ENCODE assay signal across 21 cellular contexts in the genomic region with DNA sequence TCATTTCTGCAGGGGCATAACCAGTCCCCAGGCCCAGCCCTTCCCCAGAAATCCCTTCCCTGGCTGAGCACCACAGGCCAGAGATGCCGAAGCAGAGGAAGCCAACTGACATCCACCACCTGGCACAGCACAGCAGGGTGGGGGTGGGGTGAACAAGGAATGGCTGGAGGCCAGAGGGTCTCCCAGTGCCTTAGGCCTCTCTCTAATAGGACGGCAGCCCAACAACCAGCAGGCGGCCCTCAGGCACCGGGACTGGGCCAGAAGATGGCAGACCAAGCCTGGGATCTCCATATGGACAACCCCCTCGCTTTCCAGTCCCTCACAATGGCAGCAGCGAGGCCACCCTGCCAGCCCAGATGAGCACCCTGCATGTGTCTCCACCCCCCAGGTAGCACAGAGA. TPM values are rescaled to one million over a fixed set of nuclear protein-coding genes. Genes with fewer than 3 reads are reported as not detected.
A peak's percentile ranks its signal among the peaks of the same experiment; 100 is the strongest.
DNase-seq lines count a peak whose midpoint lies in the region; ATAC-seq and TF ChIP-seq lines count a peak whose summit lies in the region.
"Had no signal": no experiment of that assay in that cellular context is flagged by ENCODE, and none has a peak within 500 bp of the region (broad histone marks: within the 10 kb centered on the region; RNA-seq: fewer than 3 reads in every experiment).

No MANE protein-coding gene starts in this region.

- in situ Hi-C loops in G401 (cut with HindIII; ENCODE audit: low sequenced_read_pairs): no loop called here

- intact Hi-C loops in ovary (cut with DNase I): no loop called here

- H3K36me3 ChIP-seq in RWPE2 (ENCODE audit: low read depth) (peaks cover 37% of the 10 kb centered on the region), ovary (no peaks in the 10 kb centered on the region)
- H3K36me3 ChIP-seq: pancreas had no signal

- H3K4me3 ChIP-seq in RWPE2 (ENCODE audit: severe bottlenecking) (no peak overlapping the region), ovary (no peak overlapping the region)
- H3K4me3 ChIP-seq: dorsolateral prefrontal cortex, GM12878, pancreas had no signal

- H3K27me3 ChIP-seq in RWPE2 (ENCODE audit: insufficient read depth, poor library complexity, severe bottlenecking) (no peaks in the 10 kb centered on the region), ovary (no peaks in the 10 kb centered on the region)
- H3K27me3 ChIP-seq: dorsolateral prefrontal cortex, pancreas had no signal

- TF ChIP-seq CTCF in RWPE2 (IDR thresholded peaks at IDR 0.05; ENCODE audit: poor library complexity, severe bottlenecking) (no peak), ovary (IDR thresholded peaks at IDR 0.05) (no peak)

- DNase-seq in G401 (ENCODE audit: low spot score) (peak; percentile 77), RWPE2 (ENCODE audit: low spot score) (peak; percentile 64), left kidney (ENCODE audit: low read depth, low spot score) (peak; percentile 54), ovary (no peak), T1000 (lab: John Stamatoyannopoulos, UW) (no peak)
- DNase-seq in stimulated activated effector memory CD8-positive, alpha-beta T cell treated with anti-CD3 and anti-CD28 coated beads, Interleukin-12 subunit alpha, Interleukin-12 subunit beta, amount 100 ng/mL, for 72 hours (ENCODE audit: low spot score in 2 of 2): no peak
- DNase-seq: activated CD4-positive, CD25-positive, alpha-beta regulatory T cell; activated naive CD4-positive, alpha-beta T cell; activated T-cell treated with anti-CD3 and anti-CD28 coated beads, Interleukin-2, amount 50 U/mL, for 4 hours; amniotic stem cell; foreskin melanocyte; NCI-H2171 treated with DMSO at 0.1 percent for 48 hours; NCI-H748 treated with DMSO at 0.1 percent for 48 hours; T-helper 9 cell had no signal

- H3K4me1 ChIP-seq in RWPE2 (ENCODE audit: insufficient read depth, poor library complexity, severe bottlenecking): peaks cover 6% of the 10 kb centered on the region
- peaks cover 4% of the 10 kb centered on the region for H3K4me1 ChIP-seq in ovary (ENCODE audit: insufficient read depth)

- TF ChIP-seq EP300 in ovary (IDR thresholded peaks at IDR 0.05): no peak

- H3K36me3 Mint-ChIP-seq in stimulated activated effector memory CD8-positive, alpha-beta T cell treated with anti-CD3 and anti-CD28 coated beads, Interleukin-12 subunit alpha, Interleukin-12 subunit beta, amount 100 ng/mL, for 72 hours: no peaks in the 10 kb centered on the region
- H3K36me3 Mint-ChIP-seq: stimulated activated memory B cell treated with anti-CD40 and anti-IgM and Interleukin-4, amounts not matched to agents 10 μg/mL and 1 μg/mL and 100 μg/mL, for 72 hours had no signal

- H3K27ac ChIP-seq in RWPE2 (ENCODE audit: poor library complexity, severe bottlenecking) (no peak overlapping the region), ovary (no peak overlapping the region)
- H3K27ac ChIP-seq: epithelial cell of prostate, pancreas had no signal

- ATAC-seq in RWPE2 (ENCODE audit: low read depth): no peak
- no peak for ATAC-seq in stimulated activated effector memory CD8-positive, alpha-beta T cell treated with anti-CD3 and anti-CD28 coated beads, Interleukin-12 subunit alpha, Interleukin-12 subunit beta, amount 100 ng/mL, for 72 hours
- ATAC-seq in GM19328 (IDR thresholded peaks at IDR 0.05; ENCODE audit: unreplicated experiment): no peak
- ATAC-seq: activated T-cell treated with anti-CD3 and anti-CD28 coated beads, Interleukin-2, amount 50 U/mL, for 4 hours; stimulated activated memory B cell treated with anti-CD40 and anti-IgM and Interleukin-4, amounts not matched to agents 10 μg/mL and 1 μg/mL and 100 μg/mL, for 72 hours had no signal

- H3K9me3 Mint-ChIP-seq in stimulated activated effector memory CD8-positive, alpha-beta T cell treated with anti-CD3 and anti-CD28 coated beads, Interleukin-12 subunit alpha, Interleukin-12 subunit beta, amount 100 ng/mL, for 72 hours: no peaks in the 10 kb centered on the region
- H3K9me3 Mint-ChIP-seq: activated CD8-positive, alpha-beta T cell treated with anti-CD3 and anti-CD28 coated beads for 36 hours; activated T-cell treated with anti-CD3 and anti-CD28 coated beads, Interleukin-2, amount 50 U/mL, for 4 hours; stimulated activated memory B cell treated with anti-CD40 and anti-IgM and Interleukin-4, amounts not matched to agents 10 μg/mL and 1 μg/mL and 100 μg/mL, for 72 hours had no signal

- peaks cover 24% of the 10 kb centered on the region for H3K4me1 Mint-ChIP-seq in stimulated activated effector memory CD8-positive, alpha-beta T cell treated with anti-CD3 and anti-CD28 coated beads, Interleukin-12 subunit alpha, Interleukin-12 subunit beta, amount 100 ng/mL, for 72 hours

- H3K9me3 ChIP-seq in RWPE2 (ENCODE audit: severe bottlenecking): no peaks in the 10 kb centered on the region
- no peaks in the 10 kb centered on the region for H3K9me3 ChIP-seq in ovary
- H3K9me3 ChIP-seq: pancreas had no signal

- no peak for TF ChIP-seq POLR2A in ovary (IDR thresholded peaks at IDR 0.05)

- H3K27ac Mint-ChIP-seq in stimulated activated effector memory CD8-positive, alpha-beta T cell treated with anti-CD3 and anti-CD28 coated beads, Interleukin-12 subunit alpha, Interleukin-12 subunit beta, amount 100 ng/mL, for 72 hours: peak overlapping the region; percentile 29
- H3K27ac Mint-ChIP-seq: activated CD8-positive, alpha-beta T cell treated with anti-CD3 and anti-CD28 coated beads for 36 hours; stimulated activated memory B cell treated with anti-CD40 and anti-IgM and Interleukin-4, amounts not matched to agents 10 μg/mL and 1 μg/mL and 100 μg/mL, for 72 hours had no signal

- H3K4me3 Mint-ChIP-seq in stimulated activated effector memory CD8-positive, alpha-beta T cell treated with anti-CD3 and anti-CD28 coated beads, Interleukin-12 subunit alpha, Interleukin-12 subunit beta, amount 100 ng/mL, for 72 hours: no peak overlapping the region
- H3K4me3 Mint-ChIP-seq: activated CD8-positive, alpha-beta T cell treated with anti-CD3 and anti-CD28 coated beads for 36 hours; activated T-cell treated with anti-CD3 and anti-CD28 coated beads, Interleukin-2, amount 50 U/mL, for 4 hours had no signal

- WGBS in ovary, 3 donors: 60 to 68% (median 61%) methylated on average over 6 of the region's 6 CpGs

RNA-seq across cellular contexts. Expression of a gene that starts 13.2 kb away (rescaled TPM):
- not detected in 2 replicates for total RNA-seq in G401 (2014; rRNA removed; shearing (Covaris generic))
- 10 to 100 TPM; 17.9 to 63.4 (median 45.4) TPM for total RNA-seq in ovary
- polyA plus RNA-seq in ovary: 10 to 100 TPM in 1 of 2 donors, 1 to 10 TPM in 1; 3.4 to 25.9 TPM
- total RNA-seq: activated CD8-positive, alpha-beta T cell treated with anti-CD3 and anti-CD28 coated beads for 36 hours had no signal

RNA-seq across cellular contexts. Expression of a gene that starts 23.5 kb away (rescaled TPM):
- 0.31 TPM in 1 of 2 replicates, not detected in the other for total RNA-seq in G401 (2014; rRNA removed; shearing (Covaris generic))
- 1 to 10 TPM in 6 of 7 donors, under 1 TPM in 1; 0.72 to 7.7 (median 3.0) TPM for total RNA-seq in ovary
- 1 to 10 TPM; 1.1 to 1.7 TPM for polyA plus RNA-seq in ovary

RNA-seq across cellular contexts. Expression of a gene that starts 43.1 kb away (rescaled TPM):
- total RNA-seq in G401 (2014; rRNA removed; shearing (Covaris generic)): 24.7 and 26.2 TPM in 2 replicates
- total RNA-seq in ovary: 10 to 100 TPM in 5 of 7 donors, 1 to 10 TPM in 2; 3.9 to 36.9 (median 15.4) TPM
- 10 to 100 TPM in 1 of 2 donors, 1 to 10 TPM in 1; 4.6 to 25.8 TPM for polyA plus RNA-seq in ovary

Comparison
In these comparisons a context has a peak if more than half of its experiments do, and no peak if none do; other contexts are left out.
1. DNase-seq: peak in G401 (single experiment), RWPE2 (single experiment) and left kidney (single experiment); none in stimulated activated effector memory CD8-positive, alpha-beta T cell treated with anti-CD3 and anti-CD28 coated beads, Interleukin-12 subunit alpha, Interleukin-12 subunit beta, amount 100 ng/mL, for 72 hours (0 of 2), ovary (0 of 5) and T1000 (single experiment).
2. RNA of a gene that starts 13.2 kb away (total RNA-seq): 17.9 to 63.4 TPM in ovary; not detected in G401; every median in the first group is over 10 times any median in the second.